Comparison of ENCODE assay signal across 8 cellular contexts in genomic region chr6:157858664-157859063, GRCh38. TPM values are rescaled to one million over a fixed set of nuclear protein-coding genes. Genes with fewer than 3 reads are reported as not detected.
DNase-seq lines count a peak whose midpoint lies in the region; ATAC-seq and TF ChIP-seq lines count a peak whose summit lies in the region.
"Not testable (repeated sequence)": the region's sequence is repeated elsewhere in the genome, so short reads cannot be mapped to it uniquely, and the experiment has no call there.

No MANE protein-coding gene starts in this region.

- H3K4me1 Mint-ChIP-seq in CD4-positive, alpha-beta T cell (ENCODE audit: low read depth), result peaks cover 97% of the 10 kb centered on the region
- H3K4me1 Mint-ChIP-seq in activated B cell treated with CpG ODN at 0.5 μM for 24 hours, result peaks cover 70% of the 10 kb centered on the region
- H3K4me1 Mint-ChIP-seq in activated CD8-positive, alpha-beta T cell treated with anti-CD3 and anti-CD28 coated beads for 36 hours (ENCODE audit: low read depth), result peaks cover 74% of the 10 kb centered on the region
- H3K4me1 Mint-ChIP-seq in activated naive CD4-positive, alpha-beta T cell treated with anti-CD3 and anti-CD28 coated beads for 36 hours (ENCODE audit: low read depth), result peaks cover 87% of the 10 kb centered on the region
- peaks cover 92% of the 10 kb centered on the region for H3K4me1 Mint-ChIP-seq in activated naive CD8-positive, alpha-beta T cell (ENCODE audit: low read depth)
- H3K4me1 Mint-ChIP-seq in naive thymus-derived CD4-positive, alpha-beta T cell, result peaks cover 23 to 100% (median 83%) of the 10 kb centered on the region in 7 donors
- peaks cover 77% of the 10 kb centered on the region for H3K4me1 Mint-ChIP-seq in stimulated activated naive CD8-positive, alpha-beta T cell treated with anti-CD3 and anti-CD28 coated beads, Interleukin-15, amount 100 ng/mL, for 72 hours

- peaks cover 5 to 28% of the 10 kb centered on the region in 2 donors for H3K4me1 ChIP-seq in naive thymus-derived CD4-positive, alpha-beta T cell (ENCODE audit: control insufficient read depth in 2 of 2, insufficient read depth in 2 of 2, low read length in 2 of 2)

- ATAC-seq in CD4-positive, alpha-beta T cell (ENCODE audit: poor library complexity); activated B cell treated with CpG ODN at 0.5 μM for 24 hours (ENCODE audit: low read depth); activated CD8-positive, alpha-beta T cell treated with anti-CD3 and anti-CD28 coated beads for 36 hours; naive thymus-derived CD4-positive, alpha-beta T cell; stimulated activated naive CD8-positive, alpha-beta T cell treated with anti-CD3 and anti-CD28 coated beads, Interleukin-15, amount 100 ng/mL, for 72 hours: not testable (repeated sequence)

- CTCF ChIA-PET in CD4-positive, alpha-beta T cell (lab: Charles Lee); activated B cell treated with CpG ODN at 0.5 μM for 24 hours (lab: Charles Lee); naive thymus-derived CD4-positive, alpha-beta T cell (lab: Charles Lee): not testable (repeated sequence)
- CTCF ChIA-PET in activated CD8-positive, alpha-beta T cell treated with anti-CD3 and anti-CD28 coated beads for 36 hours (lab: Charles Lee), result interaction anchor here (1.0 kb wide), 1 partner anchor 15 kb away, joined by 3 read pairs; no protein-coding TSS in a partner anchor
- CTCF ChIA-PET in activated naive CD4-positive, alpha-beta T cell treated with anti-CD3 and anti-CD28 coated beads for 36 hours (lab: Charles Lee), result interaction anchor here (0.7 kb wide), 1 partner anchor 97 kb away, joined by 3 read pairs; no protein-coding TSS in a partner anchor

- H3K36me3 Mint-ChIP-seq in CD4-positive, alpha-beta T cell (ENCODE audit: low read depth), result peaks cover 25% of the 10 kb centered on the region
- H3K36me3 Mint-ChIP-seq in activated B cell treated with CpG ODN at 0.5 μM for 24 hours (ENCODE audit: low read depth), result peaks cover 32% of the 10 kb centered on the region
- peaks cover 43% of the 10 kb centered on the region for H3K36me3 Mint-ChIP-seq in activated CD8-positive, alpha-beta T cell treated with anti-CD3 and anti-CD28 coated beads for 36 hours (ENCODE audit: low read depth)
- H3K36me3 Mint-ChIP-seq in activated naive CD4-positive, alpha-beta T cell treated with anti-CD3 and anti-CD28 coated beads for 36 hours (ENCODE audit: low read depth), result peaks cover 15% of the 10 kb centered on the region
- peaks cover 23% of the 10 kb centered on the region for H3K36me3 Mint-ChIP-seq in activated naive CD8-positive, alpha-beta T cell
- H3K36me3 Mint-ChIP-seq in naive thymus-derived CD4-positive, alpha-beta T cell, result peaks cover 0 to 13% (median 9%) of the 10 kb centered on the region in 5 donors

- H3K4me3 Mint-ChIP-seq in CD4-positive, alpha-beta T cell; activated CD8-positive, alpha-beta T cell treated with anti-CD3 and anti-CD28 coated beads for 36 hours; activated naive CD4-positive, alpha-beta T cell treated with anti-CD3 and anti-CD28 coated beads for 36 hours: not testable (repeated sequence)
- peak overlapping the region; percentile 28 for H3K4me3 Mint-ChIP-seq in activated B cell treated with CpG ODN at 0.5 μM for 24 hours
- H3K4me3 Mint-ChIP-seq in activated naive CD8-positive, alpha-beta T cell, result peak overlapping the region; percentile 28
- H3K4me3 Mint-ChIP-seq in naive thymus-derived CD4-positive, alpha-beta T cell, result peak overlapping the region in 5 of 10 donors; percentile 13 to 67 (median 52)
- peak overlapping the region; percentile 31 to 47 for H3K4me3 Mint-ChIP-seq in stimulated activated naive CD8-positive, alpha-beta T cell treated with anti-CD3 and anti-CD28 coated beads, Interleukin-15, amount 100 ng/mL, for 72 hours

- not testable (repeated sequence) for H3K4me3 ChIP-seq in naive thymus-derived CD4-positive, alpha-beta T cell (ENCODE audit: low read length)

- intact Hi-C loops in CD4-positive, alpha-beta T cell (cut with DNase I, micrococcal nuclease); activated B cell treated with CpG ODN at 0.5 μM for 24 hours (cut with micrococcal nuclease); activated CD8-positive, alpha-beta T cell treated with anti-CD3 and anti-CD28 coated beads for 36 hours (cut with micrococcal nuclease); activated naive CD4-positive, alpha-beta T cell treated with anti-CD3 and anti-CD28 coated beads for 36 hours (cut with micrococcal nuclease); naive thymus-derived CD4-positive, alpha-beta T cell (cut with micrococcal nuclease): not testable (repeated sequence)

- H3K27ac Mint-ChIP-seq in CD4-positive, alpha-beta T cell, result peak overlapping the region; percentile 8
- H3K27ac Mint-ChIP-seq in activated B cell treated with CpG ODN at 0.5 μM for 24 hours, result peak overlapping the region; percentile 26
- H3K27ac Mint-ChIP-seq in activated CD8-positive, alpha-beta T cell treated with anti-CD3 and anti-CD28 coated beads for 36 hours, result peak overlapping the region; percentile 7
- peak overlapping the region; percentile 41 for H3K27ac Mint-ChIP-seq in activated naive CD4-positive, alpha-beta T cell treated with anti-CD3 and anti-CD28 coated beads for 36 hours
- peak overlapping the region; percentile 66 for H3K27ac Mint-ChIP-seq in activated naive CD8-positive, alpha-beta T cell
- peak overlapping the region in 6 of 9 donors; percentile 14 to 77 (median 56) for H3K27ac Mint-ChIP-seq in naive thymus-derived CD4-positive, alpha-beta T cell
- H3K27ac Mint-ChIP-seq in stimulated activated naive CD8-positive, alpha-beta T cell treated with anti-CD3 and anti-CD28 coated beads, Interleukin-15, amount 100 ng/mL, for 72 hours, result peak overlapping the region in 1 of 2 donors; percentile 52

- not testable (repeated sequence) for H3K9me3 Mint-ChIP-seq in CD4-positive, alpha-beta T cell; activated B cell treated with CpG ODN at 0.5 μM for 24 hours
- H3K9me3 Mint-ChIP-seq in activated CD8-positive, alpha-beta T cell treated with anti-CD3 and anti-CD28 coated beads for 36 hours, result peaks cover 12% of the 10 kb centered on the region
- peaks cover 12% of the 10 kb centered on the region for H3K9me3 Mint-ChIP-seq in activated naive CD4-positive, alpha-beta T cell treated with anti-CD3 and anti-CD28 coated beads for 36 hours
- H3K9me3 Mint-ChIP-seq in activated naive CD8-positive, alpha-beta T cell (ENCODE audit: low read depth), result peaks cover 13% of the 10 kb centered on the region
- peaks cover 0 to 15% (median 4%) of the 10 kb centered on the region in 11 donors for H3K9me3 Mint-ChIP-seq in naive thymus-derived CD4-positive, alpha-beta T cell
- peaks cover 9 to 12% of the 10 kb centered on the region in 2 donors for H3K9me3 Mint-ChIP-seq in stimulated activated naive CD8-positive, alpha-beta T cell treated with anti-CD3 and anti-CD28 coated beads, Interleukin-15, amount 100 ng/mL, for 72 hours

- POLR2A ChIA-PET in CD4-positive, alpha-beta T cell (lab: Charles Lee); activated B cell treated with CpG ODN at 0.5 μM for 24 hours (lab: Charles Lee); naive thymus-derived CD4-positive, alpha-beta T cell (lab: Charles Lee): not testable (repeated sequence)
- POLR2A ChIA-PET in activated CD8-positive, alpha-beta T cell treated with anti-CD3 and anti-CD28 coated beads for 36 hours (lab: Charles Lee), result interaction anchor here (1.5 kb wide), 1 partner anchor 12 kb away, joined by 5 read pairs; no protein-coding TSS in a partner anchor

- H3K27me3 ChIP-seq in CD4-positive, alpha-beta T cell (ENCODE audit: control insufficient read depth, insufficient read depth, low read length); naive thymus-derived CD4-positive, alpha-beta T cell (ENCODE audit: control insufficient read depth in 2 of 2, insufficient read depth in 2 of 2, low read length in 2 of 2): not testable (repeated sequence)

- H3K27me3 Mint-ChIP-seq in CD4-positive, alpha-beta T cell; activated B cell treated with CpG ODN at 0.5 μM for 24 hours; activated CD8-positive, alpha-beta T cell treated with anti-CD3 and anti-CD28 coated beads for 36 hours; activated naive CD4-positive, alpha-beta T cell treated with anti-CD3 and anti-CD28 coated beads for 36 hours (ENCODE audit: low read depth); activated naive CD8-positive, alpha-beta T cell; stimulated activated naive CD8-positive, alpha-beta T cell treated with anti-CD3 and anti-CD28 coated beads, Interleukin-15, amount 100 ng/mL, for 72 hours: not testable (repeated sequence)
- H3K27me3 Mint-ChIP-seq in naive thymus-derived CD4-positive, alpha-beta T cell, result peaks cover 0 to 45% (median 0%) of the 10 kb centered on the region in 5 donors

- H3K9me3 ChIP-seq in CD4-positive, alpha-beta T cell (ENCODE audit: control insufficient read depth, low read length); naive thymus-derived CD4-positive, alpha-beta T cell (ENCODE audit: control insufficient read depth in 2 of 3, low read length in 3 of 3): not testable (repeated sequence)

- DNase-seq in CD4-positive, alpha-beta T cell; activated B cell treated with CpG ODN at 0.5 μM for 24 hours; naive thymus-derived CD4-positive, alpha-beta T cell; stimulated activated naive CD8-positive, alpha-beta T cell treated with anti-CD3 and anti-CD28 coated beads, Interleukin-15, amount 100 ng/mL, for 72 hours: not testable (repeated sequence)
- DNase-seq in activated CD8-positive, alpha-beta T cell treated with anti-CD3 and anti-CD28 coated beads for 36 hours, result peak; percentile 57
- DNase-seq in activated naive CD4-positive, alpha-beta T cell treated with anti-CD3 and anti-CD28 coated beads for 36 hours, result peak; percentile 55
- DNase-seq in stimulated activated CD4-positive, alpha-beta T cell treated with anti-CD3 and anti-CD28 coated beads, Interleukin-4, amount 100 ng/mL, for 24 hours, result peak; percentile 34

- TF ChIP-seq CTCF in CD4-positive, alpha-beta T cell (IDR thresholded peaks at IDR 0.05); activated B cell treated with CpG ODN at 0.5 μM for 24 hours (IDR thresholded peaks at IDR 0.05); activated CD8-positive, alpha-beta T cell treated with anti-CD3 and anti-CD28 coated beads for 36 hours (IDR thresholded peaks at IDR 0.05): not testable (repeated sequence)

- H3K27ac ChIP-seq in CD4-positive, alpha-beta T cell (ENCODE audit: low read depth, low read length); naive thymus-derived CD4-positive, alpha-beta T cell (ENCODE audit: low read depth, low read length): not testable (repeated sequence)

- not testable (repeated sequence) for H3K36me3 ChIP-seq in naive thymus-derived CD4-positive, alpha-beta T cell (ENCODE audit: control insufficient read depth in 2 of 3, insufficient read depth in 3 of 3, low read length in 3 of 3)

RNA-seq across cellular contexts. Expression of gene SNX9, which starts 35.6 kb away (rescaled TPM):
- 10 to 100 TPM; 46.6 to 48.5 TPM for total RNA-seq in CD4-positive, alpha-beta T cell
- 38.8 and 40.0 TPM in 2 replicates for total RNA-seq in activated B cell treated with CpG ODN at 0.5 μM for 24 hours
- total RNA-seq in activated CD8-positive, alpha-beta T cell treated with anti-CD3 and anti-CD28 coated beads for 36 hours, result 10 to 100 TPM; 44.9 to 45.1 TPM
- total RNA-seq in activated naive CD4-positive, alpha-beta T cell treated with anti-CD3 and anti-CD28 coated beads for 36 hours, result 10 to 100 TPM; 34.3 to 34.6 TPM
- total RNA-seq in naive thymus-derived CD4-positive, alpha-beta T cell, result 10 to 100 TPM; 13.4 to 39.2 (median 36.4) TPM
- polyA plus RNA-seq in naive thymus-derived CD4-positive, alpha-beta T cell, result 10 to 100 TPM; 23.8 to 51.5 TPM
